In the genomic region with DNA sequence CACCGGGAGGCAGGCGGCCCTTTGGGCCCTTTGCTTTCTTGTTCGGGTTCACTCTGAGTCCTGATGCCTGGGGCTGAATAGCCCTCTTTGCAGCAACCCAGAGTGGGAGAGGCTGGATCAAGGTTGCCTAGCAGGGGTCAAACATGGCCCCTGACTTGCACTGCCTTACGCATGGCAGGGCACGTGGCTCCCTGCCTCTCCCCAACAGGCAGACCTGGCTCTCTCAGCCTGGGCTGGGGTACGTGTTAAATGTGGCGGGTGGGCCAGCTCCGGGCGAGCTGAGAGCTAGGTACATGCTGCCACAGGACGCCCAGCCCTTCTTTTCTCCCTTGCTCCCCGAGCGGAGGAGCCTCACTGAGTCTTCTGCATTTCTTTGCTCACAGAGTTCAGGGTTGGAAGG, we compare ENCODE assay signal across 2 cellular contexts.
TF ChIP-seq lines count a peak whose summit lies in the region.

No MANE protein-coding gene starts in this region.

TF ChIP-seq in GM23338, 12 proteins besides CTCF, POLR2A, EP300 and RAD21 (continues in another document):
- no peak for TF ChIP-seq EZH2phosphoT487 (IDR thresholded peaks at IDR 0.05; ENCODE audit: unreplicated experiment)
- TF ChIP-seq CREB1 (CRISPR knock-in tag; IDR thresholded peaks at IDR 0.05; ENCODE audit: low read depth): no peak
- no peak for TF ChIP-seq NANOG (IDR thresholded peaks at IDR 0.05; ENCODE audit: borderline replicate concordance)
- TF ChIP-seq ZNF331 (CRISPR knock-in tag; IDR thresholded peaks at IDR 0.05; ENCODE audit: low read depth): no peak
- TF ChIP-seq, protein P1, sequence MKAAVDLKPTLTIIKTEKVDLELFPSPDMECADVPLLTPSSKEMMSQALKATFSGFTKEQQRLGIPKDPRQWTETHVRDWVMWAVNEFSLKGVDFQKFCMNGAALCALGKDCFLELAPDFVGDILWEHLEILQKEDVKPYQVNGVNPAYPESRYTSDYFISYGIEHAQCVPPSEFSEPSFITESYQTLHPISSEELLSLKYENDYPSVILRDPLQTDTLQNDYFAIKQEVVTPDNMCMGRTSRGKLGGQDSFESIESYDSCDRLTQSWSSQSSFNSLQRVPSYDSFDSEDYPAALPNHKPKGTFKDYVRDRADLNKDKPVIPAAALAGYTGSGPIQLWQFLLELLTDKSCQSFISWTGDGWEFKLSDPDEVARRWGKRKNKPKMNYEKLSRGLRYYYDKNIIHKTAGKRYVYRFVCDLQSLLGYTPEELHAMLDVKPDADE (IDR thresholded peaks at IDR 0.05): no peak
- TF ChIP-seq EZH2 (IDR thresholded peaks at IDR 0.05; ENCODE audit: low read depth, unreplicated experiment): no peak
- TF ChIP-seq STAT1 (IDR thresholded peaks at IDR 0.05; ENCODE audit: unreplicated experiment): no peak
- TF ChIP-seq ZNF114 (CRISPR knock-in tag; IDR thresholded peaks at IDR 0.05): no peak
- TF ChIP-seq, protein P2, sequence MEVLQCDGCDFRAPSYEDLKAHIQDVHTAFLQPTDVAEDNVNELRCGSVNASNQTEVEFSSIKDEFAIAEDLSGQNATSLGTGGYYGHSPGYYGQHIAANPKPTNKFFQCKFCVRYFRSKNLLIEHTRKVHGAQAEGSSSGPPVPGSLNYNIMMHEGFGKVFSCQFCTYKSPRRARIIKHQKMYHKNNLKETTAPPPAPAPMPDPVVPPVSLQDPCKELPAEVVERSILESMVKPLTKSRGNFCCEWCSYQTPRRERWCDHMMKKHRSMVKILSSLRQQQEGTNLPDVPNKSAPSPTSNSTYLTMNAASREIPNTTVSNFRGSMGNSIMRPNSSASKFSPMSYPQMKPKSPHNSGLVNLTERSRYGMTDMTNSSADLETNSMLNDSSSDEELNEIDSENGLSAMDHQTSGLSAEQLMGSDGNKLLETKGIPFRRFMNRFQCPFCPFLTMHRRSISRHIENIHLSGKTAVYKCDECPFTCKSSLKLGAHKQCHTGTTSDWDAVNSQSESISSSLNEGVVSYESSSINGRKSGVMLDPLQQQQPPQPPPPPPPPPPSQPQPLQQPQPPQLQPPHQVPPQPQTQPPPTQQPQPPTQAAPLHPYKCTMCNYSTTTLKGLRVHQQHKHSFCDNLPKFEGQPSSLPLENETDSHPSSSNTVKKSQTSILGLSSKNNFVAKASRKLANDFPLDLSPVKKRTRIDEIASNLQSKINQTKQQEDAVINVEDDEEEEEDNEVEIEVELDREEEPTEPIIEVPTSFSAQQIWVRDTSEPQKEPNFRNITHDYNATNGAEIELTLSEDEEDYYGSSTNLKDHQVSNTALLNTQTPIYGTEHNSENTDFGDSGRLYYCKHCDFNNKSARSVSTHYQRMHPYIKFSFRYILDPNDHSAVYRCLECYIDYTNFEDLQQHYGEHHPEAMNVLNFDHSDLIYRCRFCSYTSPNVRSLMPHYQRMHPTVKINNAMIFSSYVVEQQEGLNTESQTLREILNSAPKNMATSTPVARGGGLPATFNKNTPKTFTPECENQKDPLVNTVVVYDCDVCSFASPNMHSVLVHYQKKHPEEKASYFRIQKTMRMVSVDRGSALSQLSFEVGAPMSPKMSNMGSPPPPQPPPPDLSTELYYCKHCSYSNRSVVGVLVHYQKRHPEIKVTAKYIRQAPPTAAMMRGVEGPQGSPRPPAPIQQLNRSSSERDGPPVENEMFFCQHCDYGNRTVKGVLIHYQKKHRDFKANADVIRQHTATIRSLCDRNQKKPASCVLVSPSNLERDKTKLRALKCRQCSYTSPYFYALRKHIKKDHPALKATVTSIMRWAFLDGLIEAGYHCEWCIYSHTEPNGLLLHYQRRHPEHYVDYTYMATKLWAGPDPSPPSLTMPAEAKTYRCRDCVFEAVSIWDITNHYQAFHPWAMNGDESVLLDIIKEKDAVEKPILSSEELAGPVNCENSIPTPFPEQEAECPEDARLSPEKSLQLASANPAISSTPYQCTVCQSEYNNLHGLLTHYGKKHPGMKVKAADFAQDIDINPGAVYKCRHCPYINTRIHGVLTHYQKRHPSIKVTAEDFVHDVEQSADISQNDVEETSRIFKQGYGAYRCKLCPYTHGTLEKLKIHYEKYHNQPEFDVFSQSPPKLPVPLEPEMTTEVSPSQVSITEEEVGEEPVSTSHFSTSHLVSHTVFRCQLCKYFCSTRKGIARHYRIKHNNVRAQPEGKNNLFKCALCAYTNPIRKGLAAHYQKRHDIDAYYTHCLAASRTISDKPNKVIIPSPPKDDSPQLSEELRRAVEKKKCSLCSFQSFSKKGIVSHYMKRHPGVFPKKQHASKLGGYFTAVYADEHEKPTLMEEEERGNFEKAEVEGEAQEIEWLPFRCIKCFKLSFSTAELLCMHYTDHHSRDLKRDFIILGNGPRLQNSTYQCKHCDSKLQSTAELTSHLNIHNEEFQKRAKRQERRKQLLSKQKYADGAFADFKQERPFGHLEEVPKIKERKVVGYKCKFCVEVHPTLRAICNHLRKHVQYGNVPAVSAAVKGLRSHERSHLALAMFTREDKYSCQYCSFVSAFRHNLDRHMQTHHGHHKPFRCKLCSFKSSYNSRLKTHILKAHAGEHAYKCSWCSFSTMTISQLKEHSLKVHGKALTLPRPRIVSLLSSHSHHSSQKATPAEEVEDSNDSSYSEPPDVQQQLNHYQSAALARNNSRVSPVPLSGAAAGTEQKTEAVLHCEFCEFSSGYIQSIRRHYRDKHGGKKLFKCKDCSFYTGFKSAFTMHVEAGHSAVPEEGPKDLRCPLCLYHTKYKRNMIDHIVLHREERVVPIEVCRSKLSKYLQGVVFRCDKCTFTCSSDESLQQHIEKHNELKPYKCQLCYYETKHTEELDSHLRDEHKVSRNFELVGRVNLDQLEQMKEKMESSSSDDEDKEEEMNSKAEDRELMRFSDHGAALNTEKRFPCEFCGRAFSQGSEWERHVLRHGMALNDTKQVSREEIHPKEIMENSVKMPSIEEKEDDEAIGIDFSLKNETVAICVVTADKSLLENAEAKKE (CRISPR knock-in tag; IDR thresholded peaks at IDR 0.05): no peak
- no peak for TF ChIP-seq JUNB (IDR thresholded peaks at IDR 0.05; ENCODE audit: unreplicated experiment)
- no peak for TF ChIP-seq POLR2AphosphoS5 (IDR thresholded peaks at IDR 0.05; ENCODE audit: low read depth)

TF ChIP-seq in endothelial cell of umbilical vein, 7 proteins besides CTCF, POLR2A, EP300 and RAD21:
- TF ChIP-seq EZH2 (IDR thresholded peaks at IDR 0.05; ENCODE audit: borderline replicate concordance, low read depth, low read length, severe bottlenecking): no peak
- TF ChIP-seq JUN (IDR thresholded peaks at IDR 0.05; ENCODE audit: borderline replicate concordance, insufficient read depth, insufficient read length, low read depth): no peak
- TF ChIP-seq, protein P3, sequence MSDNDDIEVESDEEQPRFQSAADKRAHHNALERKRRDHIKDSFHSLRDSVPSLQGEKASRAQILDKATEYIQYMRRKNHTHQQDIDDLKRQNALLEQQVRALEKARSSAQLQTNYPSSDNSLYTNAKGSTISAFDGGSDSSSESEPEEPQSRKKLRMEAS (IDR thresholded peaks at IDR 0.05; ENCODE audit: insufficient read depth, insufficient read length): no peak
- no peak for TF ChIP-seq MYC (IDR thresholded peaks at IDR 0.05; ENCODE audit: low read depth, low read length)
- no peak for TF ChIP-seq FOS (IDR thresholded peaks at IDR 0.05; ENCODE audit: borderline replicate concordance, insufficient read depth, low read length)
- no peak for TF ChIP-seq GATA2 (IDR thresholded peaks at IDR 0.05; ENCODE audit: insufficient read depth, insufficient read length, low read depth, low read length)
- TF ChIP-seq POLR2AphosphoS5 (IDR thresholded peaks at IDR 0.05; ENCODE audit: insufficient read depth, low read depth, low read length): no peak
TF ChIP-seq in endothelial cell of umbilical vein: peak in this region for 0.
